Comparison of ENCODE assay signal across 10 cellular contexts in the genomic region with DNA sequence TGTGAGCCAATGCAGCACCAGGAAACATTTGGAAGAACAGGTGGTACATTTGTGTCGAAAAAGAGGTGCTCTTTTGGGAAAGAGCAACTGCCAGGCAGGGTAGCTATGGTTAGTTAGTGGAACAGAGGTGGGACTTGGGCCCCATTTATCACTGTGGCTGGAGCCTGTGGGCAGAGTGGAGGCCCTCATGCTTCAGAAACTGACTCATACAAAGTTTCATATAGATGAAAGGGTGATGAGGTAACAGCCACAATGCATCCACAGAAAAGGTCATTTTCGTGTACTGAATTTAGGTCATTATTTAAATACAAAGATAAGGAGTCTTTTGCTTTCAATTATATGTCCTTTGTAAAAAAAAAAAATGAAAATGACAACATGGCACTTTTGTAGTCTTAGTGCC.
DNase-seq lines count a peak whose midpoint lies in the region; ATAC-seq and TF ChIP-seq lines count a peak whose summit lies in the region.
"Had no signal": no experiment of that assay in that cellular context is flagged by ENCODE, and none has a peak within 500 bp of the region (broad histone marks: within the 10 kb centered on the region; RNA-seq: fewer than 3 reads in every experiment).

No MANE protein-coding gene starts in this region.

- no peak overlapping the region for H3K4me3 ChIP-seq in GM12865 (ENCODE audit: low read depth, low read length)
- H3K4me3 ChIP-seq in right cardiac atrium (ENCODE audit: low read length): no peak overlapping the region
- H3K4me3 ChIP-seq: BLaER1 treated with 17β-estradiol and CSF1 and Interleukin-3, amounts not matched to agents 10 nM and 100 nM; upper lobe of left lung had no signal

- DNase-seq in GM12865 (ENCODE audit: low read depth) (peak; percentile 64), OCI-M1 (lab: John Stamatoyannopoulos, UW) (peak; percentile 14), DMS153 treated with DMSO at 0.1 percent for 48 hours (lab: John Stamatoyannopoulos, UW; ENCODE audit: unreplicated experiment) (no peak), right cardiac atrium (no peak), T-helper 1 cell (no peak), KG1 (lab: John Stamatoyannopoulos, UW) (no peak)
- DNase-seq: upper lobe of left lung had no signal

- intact Hi-C loops in right cardiac atrium (cut with DNase I): no loop called here

- 57% methylated on average over 2 of the region's 2 CpGs for WGBS in right cardiac atrium

- H3K4me1 ChIP-seq in right cardiac atrium (ENCODE audit: control insufficient read depth, insufficient read depth, low read length): no peaks in the 10 kb centered on the region
- H3K4me1 ChIP-seq: BLaER1 treated with 17β-estradiol and CSF1 and Interleukin-3, amounts not matched to agents 10 nM and 100 nM; upper lobe of left lung had no signal

- TF ChIP-seq CTCF in GM12865 (IDR thresholded peaks at IDR 0.05; ENCODE audit: insufficient read depth, low read depth, low read length, missing control alignments): no peak

- no peaks in the 10 kb centered on the region for H3K9me3 ChIP-seq in right cardiac atrium (ENCODE audit: control insufficient read depth, low read length)
- H3K9me3 ChIP-seq: BLaER1 treated with 17β-estradiol and CSF1 and Interleukin-3, amounts not matched to agents 10 nM and 100 nM; upper lobe of left lung had no signal

- no peak overlapping the region for H3K27ac ChIP-seq in right cardiac atrium (ENCODE audit: low read length)
- H3K27ac ChIP-seq: BLaER1 treated with 17β-estradiol and CSF1 and Interleukin-3, amounts not matched to agents 10 nM and 100 nM; upper lobe of left lung had no signal

- ATAC-seq in GM19467 (IDR thresholded peaks at IDR 0.05; ENCODE audit: unreplicated experiment) (peak; percentile 88), HG03066 (IDR thresholded peaks at IDR 0.05; ENCODE audit: low read depth, unreplicated experiment) (peak; percentile 82), right cardiac atrium (no peak)

- H3K27me3 ChIP-seq in right cardiac atrium (ENCODE audit: control insufficient read depth, insufficient read depth): no peaks in the 10 kb centered on the region
- H3K27me3 ChIP-seq: BLaER1 treated with 17β-estradiol and CSF1 and Interleukin-3, amounts not matched to agents 10 nM and 100 nM; upper lobe of left lung had no signal

Comparison
In these comparisons a context has a peak if more than half of its experiments do, and no peak if none do; other contexts are left out.
1. DNase-seq: peak in GM12865 (single experiment) and OCI-M1 (single experiment); none in DMS153 treated with DMSO at 0.1 percent for 48 hours (single experiment), right cardiac atrium (0 of 3), T-helper 1 cell (0 of 5) and KG1 (single experiment).
2. ATAC-seq: peak in GM19467 (single experiment) and HG03066 (single experiment); none in right cardiac atrium (0 of 2).